In genomic region chr15:63530762-63531299, GRCh38 we compare ENCODE assay signal across 17 cellular contexts. TPM values are rescaled to one million over a fixed set of nuclear protein-coding genes. Genes with fewer than 3 reads are reported as not detected.
A peak's percentile ranks its signal among the peaks of the same experiment; 100 is the strongest.
DNase-seq lines count a peak whose midpoint lies in the region; ATAC-seq, FAIRE-seq and TF ChIP-seq lines count a peak whose summit lies in the region.
"Had no signal": no experiment of that assay in that cellular context is flagged by ENCODE, and none has a peak within 500 bp of the region (broad histone marks: within the 10 kb centered on the region; RNA-seq: fewer than 3 reads in every experiment).

No MANE protein-coding gene starts in this region.

- 0 out of 4 replicates have a peak, but pooled peaks of 1 of the 2 experiments have one; percentile 15 for TF ChIP-seq EP300 in GM12878 (IDR thresholded peaks at IDR 0.05; ENCODE audit: borderline replicate concordance in 1 of 2, control insufficient read depth in 1 of 2, low read depth in 2 of 2, low read length in 2 of 2)

- no TSS peak for BruUV-seq in GM12878 (replicated peaks; lab: Mats Ljungman, UMichigan)

- ATAC-seq in GM21723 (IDR thresholded peaks at IDR 0.05; ENCODE audit: unreplicated experiment) (peak; percentile 49), GM12878 (peak; percentile 86), GM21381 (IDR thresholded peaks at IDR 0.05; ENCODE audit: unreplicated experiment) (no peak)

- TF ChIP-seq POLR2A in GM12878 (IDR thresholded peaks at IDR 0.05; ENCODE audit: low read depth, low read length), result no peak

- peak overlapping the region; percentile 60; the same call in 1 of the 2 replicates for H3K27ac ChIP-seq in GM12878 (ENCODE audit: control insufficient read depth, insufficient read depth)
- H3K27ac ChIP-seq: breast epithelium, SJSA1, skin epidermis had no signal

- no peak overlapping the region for H2AFZ ChIP-seq in GM12878 (ENCODE audit: control insufficient read depth, low read depth, low read length)

- DNase-seq in activated naive CD4-positive, alpha-beta T cell treated with anti-CD3 and anti-CD28 coated beads, Interleukin-2, amount 50 U/mL, for 16 hours, result no peak
- peak; percentile 76 for DNase-seq in GM12878 (ENCODE audit: low read depth, low spot score)
- DNase-seq in SW 1271 (lab: John Stamatoyannopoulos, UW), result no peak
- no peak for DNase-seq in NCI-H1105 treated with DMSO at 0.1 percent for 48 hours (lab: John Stamatoyannopoulos, UW)
- no peak for DNase-seq in GOT3 (lab: John Stamatoyannopoulos, UW)
- DNase-seq: activated gamma-delta T cell, Calu3, NCI-H2081, NCI-H510A treated with DMSO at 0.1 percent for 48 hours, OCI-M1 had no signal

- H3K4me3 ChIP-seq in GM12878, result peak overlapping the region; percentile 7; the same call in 1 of the 2 replicates
- H3K4me3 ChIP-seq: breast epithelium, SJSA1, skin epidermis had no signal

- peaks cover 98% of the 10 kb centered on the region for H3K79me2 ChIP-seq in GM12878 (ENCODE audit: control insufficient read depth, insufficient read depth, low read length)

- peaks cover 18% of the 10 kb centered on the region for H3K36me3 Mint-ChIP-seq in activated naive CD4-positive, alpha-beta T cell treated with anti-CD3 and anti-CD28 coated beads, Interleukin-2, amount 50 U/mL, for 24 hours

- peaks cover 51% of the 10 kb centered on the region for H3K4me1 ChIP-seq in GM12878 (ENCODE audit: control insufficient read depth, insufficient read depth, low read length)
- H3K4me1 ChIP-seq: SJSA1 had no signal

- POLR2A ChIA-PET in GM12878 (lab: Charles Lee), result interaction anchor here (0.6 to 6.6 kb wide), 11 partner anchors 11 to 68 kb away, joined by 3 to 47 read pairs (median 3); partner anchors contain the start of genes FBXL22 and USP3

- SMC1A ChIA-PET in GM12878 (lab: Charles Lee; ENCODE audit: uncharacterized antibody, unreplicated experiment), result interaction anchor here (0.5 to 11.6 kb wide), 19 partner anchors 10 to 69 kb away, joined by 3 to 133 read pairs (median 5); partner anchors contain the start of gene USP3

- H3K9me3 Mint-ChIP-seq in activated naive CD4-positive, alpha-beta T cell treated with anti-CD3 and anti-CD28 coated beads, Interleukin-2, amount 50 U/mL, for 24 hours, result no peaks in the 10 kb centered on the region

- H3K27me3 ChIP-seq in GM12878 (replicated peaks in 1 of 2; ENCODE audit: control insufficient read depth in 2 of 2, insufficient read depth in 2 of 2, low read length in 1 of 2), result no peaks in the 10 kb centered on the region
- H3K27me3 ChIP-seq: breast epithelium, SJSA1 had no signal

- no peak for TF ChIP-seq CTCF in GM12878 (IDR thresholded peaks at IDR 0.05 in 2 of 3, conservative IDR thresholded peaks at IDR 0.05 in 1 of 3; ENCODE audit: control insufficient read depth in 2 of 3, extremely low read depth in 1 of 3, insufficient read depth in 1 of 3, low read depth in 3 of 3, low read length in 3 of 3)

- FAIRE-seq in GM12878 (lab: Jason Lieb, UNC), result no peak
- FAIRE-seq: HTR-8/SVneo had no signal

- CTCF ChIA-PET in GM12878 (lab: Yijun Ruan, JAX), result interaction anchor here (0.9 to 8.4 kb wide), 12 partner anchors 11 to 483 kb away, joined by 3 to 52 read pairs (median 6); partner anchors contain the start of gene FBXL22

- in situ Hi-C loops in GM12878 (cut with MboI), result no loop called here

- peak overlapping the region; percentile 51 for H3K4me3 Mint-ChIP-seq in activated naive CD4-positive, alpha-beta T cell treated with anti-CD3 and anti-CD28 coated beads, Interleukin-2, amount 50 U/mL, for 24 hours

- H3K4me1 Mint-ChIP-seq in activated naive CD4-positive, alpha-beta T cell treated with anti-CD3 and anti-CD28 coated beads, Interleukin-2, amount 50 U/mL, for 24 hours, result peaks cover 94% of the 10 kb centered on the region

- no peak for TF ChIP-seq RAD21 in GM12878 (IDR thresholded peaks at IDR 0.05; ENCODE audit: insufficient read depth, low read depth, low read length)

- peaks cover 0 to 1% of the 10 kb centered on the region in 2 experiments; a peak in 2 of 4 replicates for H3K36me3 ChIP-seq in GM12878 (ENCODE audit: control insufficient read depth in 2 of 2, insufficient read depth in 2 of 2, low read length in 1 of 2)
- H3K36me3 ChIP-seq: breast epithelium, SJSA1 had no signal

- H3K9ac ChIP-seq in GM12878 (ENCODE audit: control insufficient read depth, insufficient read depth, low read length), result no peak overlapping the region

- WGBS in GM12878 (ENCODE audit: insufficient coverage, insufficient replicate concordance, low lambda C conversion rate, missing lambda C conversion rate), result 0% methylated on average over 3 of the region's 3 CpGs

- H3K27me3 Mint-ChIP-seq in activated naive CD4-positive, alpha-beta T cell treated with anti-CD3 and anti-CD28 coated beads, Interleukin-2, amount 50 U/mL, for 24 hours, result no peaks in the 10 kb centered on the region

- H3K27ac Mint-ChIP-seq in activated naive CD4-positive, alpha-beta T cell treated with anti-CD3 and anti-CD28 coated beads, Interleukin-2, amount 50 U/mL, for 24 hours, result peak overlapping the region; percentile 94

- no peaks in the 10 kb centered on the region for H3K9me3 ChIP-seq in GM12878 (replicated peaks; ENCODE audit: control insufficient read depth, insufficient read depth, low read length)
- H3K9me3 ChIP-seq: breast epithelium, SJSA1 had no signal

- intact Hi-C loops in GM12878 (cut with micrococcal nuclease; ENCODE audit: unreplicated experiment), result no loop called here

- RAD21 ChIA-PET in GM12878 (lab: Charles Lee; ENCODE audit: unreplicated experiment), result interaction anchor here (0.6 to 7.2 kb wide), 16 partner anchors 9 to 69 kb away, joined by 3 to 75 read pairs (median 4); partner anchors contain the start of genes FBXL22 and USP3

- peak overlapping the region; percentile 72 for H3K4me2 ChIP-seq in GM12878 (ENCODE audit: control insufficient read depth, insufficient read depth)

- no peaks in the 10 kb centered on the region for H4K20me1 ChIP-seq in GM12878 (ENCODE audit: control insufficient read depth, insufficient read depth)

TF ChIP-seq in GM12878, 131 proteins besides CTCF, POLR2A, EP300 and RAD21 (continues in another document):
- TF ChIP-seq POU2F2 (IDR thresholded peaks at IDR 0.05; ENCODE audit: borderline replicate concordance, low read depth, low read length) (peak; percentile 7; the same call in 1 of the 3 replicates), KAT2A (conservative IDR thresholded peaks at IDR 0.05; ENCODE audit: control insufficient read depth, low read depth, low read length) (no peak), CHD4 (IDR thresholded peaks at IDR 0.05) (no peak), ATF2 (IDR thresholded peaks at IDR 0.05; ENCODE audit: low read length) (peak; percentile 32; the same call in 1 of the 2 replicates), MAX (IDR thresholded peaks at IDR 0.05; ENCODE audit: low read depth, low read length) (no peak), ZNF24 (IDR thresholded peaks at IDR 0.05) (no peak)

RNA-seq across cellular contexts. Expression of gene USP3, which starts 26.4 kb away (rescaled TPM):
- total RNA-seq in GM12878 (2013; cell fraction: nucleolus; rRNA removed), result 459 and 461 TPM in 2 replicates
- 47.1 and 49.8 TPM in 2 replicates for total RNA-seq in GM12878 (2014; rRNA removed)
- total RNA-seq in GM12878 (2014; rRNA removed; fragmentation: Illumina TruSeq; extraction: Trizol), result 58.8 and 61.3 TPM in 2 replicates
- 64.5 and 65.1 TPM in 2 replicates for total RNA-seq in GM12878 (2021)
- polyA plus RNA-seq in GM12878 (2011; ENCODE audit: low read depth), result 32.8 TPM
- 50.3 and 54.0 TPM in 2 replicates for polyA plus RNA-seq in GM12878 (2011; rRNA removed)
- polyA plus RNA-seq in GM12878 (2011; cell fraction: cytosol; rRNA removed), result 27.3 and 47.7 TPM in 2 replicates
- polyA plus RNA-seq in GM12878 (2011; cell fraction: nucleus; rRNA removed), result 143 and 189 TPM in 2 replicates
- 38.6 and 46.2 TPM in 2 replicates for polyA plus RNA-seq in GM12878 (2012)
- polyA plus RNA-seq in GM12878 (2014; fragmentation: Illumina TruSeq; extraction: Trizol), result 52.6 and 58.7 TPM in 2 replicates
- polyA plus RNA-seq in GM12878 (2014; fragmentation: Nextera tagmentation; extraction: Ambion mirVana), result 10 to 100 TPM; 23.8 to 45.7 TPM
- 30.1 and 31.9 TPM in 2 replicates for polyA plus RNA-seq in GM12878 (2014; rRNA removed)
- 10 to 100 TPM; 48.0 to 54.0 TPM for polyA plus RNA-seq in GM12878 (2016; fragmentation: Nextera tagmentation; extraction: Ambion mirVana)
- 82.4 and 103 TPM in 2 replicates for polyA minus RNA-seq in GM12878 (2011; rRNA and poly(A)+ RNA removed)
- 22.2 and 35.9 TPM in 2 replicates for polyA minus RNA-seq in GM12878 (2011; cell fraction: cytosol; rRNA and poly(A)+ RNA removed)
- 103 and 169 TPM in 2 replicates for polyA minus RNA-seq in GM12878 (2011; cell fraction: nucleus; rRNA and poly(A)+ RNA removed)
